Comparison of ENCODE assay signal across 1 cellular context in genomic region chr11:86955674-86956522, GRCh38.
TF ChIP-seq lines count a peak whose summit lies in the region.

No MANE protein-coding gene starts in this region.

TF ChIP-seq in HepG2, 621 proteins besides CTCF, POLR2A, EP300 and RAD21 (continued from another document and continues in another):
- TF ChIP-seq SIN3B (IDR thresholded peaks at IDR 0.05; ENCODE audit: low read length): 0 out of 2 replicates have a peak, but pooled peaks have one; percentile 36
- no peak for TF ChIP-seq ZNF562 (CRISPR knock-in tag; IDR thresholded peaks at IDR 0.05; ENCODE audit: borderline replicate concordance)
- TF ChIP-seq ZNF12 (CRISPR knock-in tag; IDR thresholded peaks at IDR 0.05): no peak; the same call in 1 of the 2 replicates
- peak; percentile 93 for TF ChIP-seq ZNF746 (CRISPR knock-in tag; IDR thresholded peaks at IDR 0.05)
- TF ChIP-seq CSRNP1 (CRISPR knock-in tag; IDR thresholded peaks at IDR 0.05): peak; percentile 94
- peak; percentile 14; the same call in 1 of the 2 replicates for TF ChIP-seq NR2C2 (CRISPR knock-in tag; IDR thresholded peaks at IDR 0.05; ENCODE audit: borderline replicate concordance)
- TF ChIP-seq MXD3 (CRISPR knock-in tag; IDR thresholded peaks at IDR 0.05): no peak
- no peak; the same call in 1 of the 2 replicates for TF ChIP-seq FOXO1 (CRISPR knock-in tag; IDR thresholded peaks at IDR 0.05)
- TF ChIP-seq TMF1 (CRISPR knock-in tag; IDR thresholded peaks at IDR 0.05; ENCODE audit: low read depth): peak; percentile 32; the same call in 1 of the 2 replicates
- TF ChIP-seq NFYC (CRISPR knock-in tag; IDR thresholded peaks at IDR 0.05): no peak; the same call in 1 of the 2 replicates
- TF ChIP-seq MYC (CRISPR knock-in tag; IDR thresholded peaks at IDR 0.05; ENCODE audit: borderline replicate concordance): peak; percentile 77
- TF ChIP-seq POLR2G (IDR thresholded peaks at IDR 0.05; ENCODE audit: low read depth, low read length): peak; percentile 81
- TF ChIP-seq TIGD3 (CRISPR knock-in tag; IDR thresholded peaks at IDR 0.05; ENCODE audit: borderline replicate concordance): no peak
- TF ChIP-seq ZNF639 (CRISPR knock-in tag; conservative IDR thresholded peaks at IDR 0.05): no peak; the same call in 1 of the 2 replicates
- TF ChIP-seq HOMEZ (CRISPR knock-in tag; IDR thresholded peaks at IDR 0.05; ENCODE audit: low read depth): no peak
- TF ChIP-seq KDM1A (CRISPR knock-in tag; IDR thresholded peaks at IDR 0.05): peak; percentile 44
- TF ChIP-seq TRIM24 (CRISPR knock-in tag; IDR thresholded peaks at IDR 0.05): no peak
- TF ChIP-seq BCL3 (CRISPR knock-in tag; IDR thresholded peaks at IDR 0.05): no peak; the same call in none of the 2 replicates
- no peak; the same call in 1 of the 2 replicates for TF ChIP-seq KDM4B (CRISPR knock-in tag; IDR thresholded peaks at IDR 0.05)
- TF ChIP-seq CBX2 (IDR thresholded peaks at IDR 0.05; ENCODE audit: low read depth, low read length): no peak
- TF ChIP-seq CBX2 (CRISPR knock-in tag; IDR thresholded peaks at IDR 0.05; ENCODE audit: low read depth): no peak
- TF ChIP-seq HDAC1 (CRISPR knock-in tag; IDR thresholded peaks at IDR 0.05): peak; percentile 79
- peak; percentile 15 for TF ChIP-seq FOXA3 (CRISPR knock-in tag; IDR thresholded peaks at IDR 0.05)
- no peak for TF ChIP-seq ZNF710 (CRISPR knock-in tag; IDR thresholded peaks at IDR 0.05; ENCODE audit: borderline replicate concordance)
- 0 out of 2 replicates have a peak, but pooled peaks have one; percentile 44 for TF ChIP-seq GZF1 (CRISPR knock-in tag; IDR thresholded peaks at IDR 0.05)
- TF ChIP-seq ZNF318 (CRISPR knock-in tag; IDR thresholded peaks at IDR 0.05): no peak
- no peak for TF ChIP-seq RFXANK (CRISPR knock-in tag; IDR thresholded peaks at IDR 0.05)
- no peak for TF ChIP-seq MTA3 (CRISPR knock-in tag; IDR thresholded peaks at IDR 0.05)
- TF ChIP-seq MXD1 (CRISPR knock-in tag; IDR thresholded peaks at IDR 0.05): peak; percentile 6
- 0 out of 2 replicates have a peak, but pooled peaks have one; percentile 37 for TF ChIP-seq ZNF160 (CRISPR knock-in tag; IDR thresholded peaks at IDR 0.05)
- TF ChIP-seq DRAP1 (CRISPR knock-in tag; IDR thresholded peaks at IDR 0.05): peak; percentile 58; the same call in 1 of the 2 replicates
- no peak for TF ChIP-seq ZBED4 (CRISPR knock-in tag; IDR thresholded peaks at IDR 0.05; ENCODE audit: borderline replicate concordance)
- no peak; the same call in 1 of the 2 replicates for TF ChIP-seq MED13 (CRISPR knock-in tag; IDR thresholded peaks at IDR 0.05)
- no peak for TF ChIP-seq ZZZ3 (CRISPR knock-in tag; IDR thresholded peaks at IDR 0.05; ENCODE audit: borderline replicate concordance)
